8 cellular contexts compared by ENCODE assay signal in the genomic region with DNA sequence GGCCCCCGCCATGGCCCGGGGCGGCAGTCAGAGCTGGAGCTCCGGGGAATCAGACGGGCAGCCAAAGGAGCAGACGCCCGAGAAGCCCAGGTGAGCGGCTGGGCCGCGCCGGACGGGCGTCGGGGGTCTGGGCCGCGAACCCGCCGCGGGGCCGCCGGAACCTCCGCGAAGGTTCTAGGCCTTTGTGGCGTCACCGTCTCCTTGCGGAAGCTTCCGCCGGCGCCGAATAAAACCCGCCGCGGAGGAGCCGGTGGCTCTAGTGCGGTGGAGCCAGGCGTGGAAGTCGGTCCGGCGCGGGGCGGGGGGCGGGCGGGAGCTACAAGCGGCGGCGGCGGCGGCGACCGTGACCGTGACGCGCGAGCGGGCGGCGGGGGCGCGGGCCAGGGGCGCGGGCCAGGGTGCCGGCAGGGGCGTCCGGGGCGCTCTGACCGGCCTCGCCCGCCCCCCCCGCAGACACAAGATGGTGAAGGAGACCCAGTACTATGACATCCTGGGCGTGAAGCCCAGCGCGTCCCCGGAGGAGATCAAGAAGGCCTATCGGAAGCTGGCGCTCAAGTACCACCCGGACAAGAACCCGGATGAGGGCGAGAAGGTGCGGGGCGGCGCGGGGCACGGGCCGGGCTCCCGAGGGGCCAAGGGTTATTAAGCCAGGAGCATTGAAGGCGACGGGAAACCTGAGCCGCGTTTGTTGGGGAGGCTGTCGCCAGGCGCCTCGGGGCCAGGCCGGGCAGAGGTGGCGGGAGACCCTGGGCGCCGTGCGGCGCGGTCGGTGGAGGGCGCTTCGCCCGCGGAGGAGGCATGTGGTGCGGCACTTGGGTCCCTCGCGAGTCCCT. TPM values are rescaled to one million over a fixed set of nuclear protein-coding genes. Genes with fewer than 3 reads are reported as not detected.
DNase-seq lines count a peak whose midpoint lies in the region; ATAC-seq and TF ChIP-seq lines count a peak whose summit lies in the region.

A gene (plus strand): TSS at position 259 of the 833 bp plus-strand sequence. CDS start 202 bp downstream, at position 461.

- H3K4me1 Mint-ChIP-seq in WTC11, result peaks cover 8% of the 10 kb centered on the region

- TF ChIP-seq POLR2A in GM19099 (IDR thresholded peaks at IDR 0.05; ENCODE audit: extremely low read depth, insufficient read length, low read depth) (peak; percentile 26), breast epithelium (IDR thresholded peaks at IDR 0.05) (no peak)

- peaks cover 27% of the 10 kb centered on the region for H3K27me3 Mint-ChIP-seq in WTC11 (ENCODE audit: low read depth)

- ATAC-seq in WTC11 (peak; percentile 64), GM19351 (IDR thresholded peaks at IDR 0.05; ENCODE audit: unreplicated experiment) (no peak), HG02884 (IDR thresholded peaks at IDR 0.05; ENCODE audit: unreplicated experiment) (no peak)

- no peak within 1 kb of the TSS for H3K27ac Mint-ChIP-seq in WTC11

- peak within 1 kb of the TSS; percentile 60 for H3K4me3 Mint-ChIP-seq in WTC11

- H3K36me3 ChIP-seq in breast epithelium, result no peaks in the 10 kb centered on the region

- H3K4me3 ChIP-seq in breast epithelium, result peak within 1 kb of the TSS; percentile 64 to 84 (median 72)

- POLR2A ChIA-PET in WTC11 (lab: Charles Lee), result no interaction called here

- peak within 1 kb of the TSS; percentile 81 to 92 for H3K27ac ChIP-seq in breast epithelium

- H3K9me3 ChIP-seq in breast epithelium, result no peaks in the 10 kb centered on the region

- DNase-seq in WTC11 (ENCODE audit: low spot score), result peak; percentile 62
- peak; percentile 32 to 64 for DNase-seq in breast epithelium (ENCODE audit: low spot score in 2 of 2)
- DNase-seq in iPS-NIHi7 (ENCODE audit: extremely low spot score), result peak; percentile 56
- DNase-seq in stimulated activated CD4-positive, alpha-beta T cell treated with anti-CD3 and anti-CD28 coated beads, Interleukin-12 subunit alpha, Interleukin-12 subunit beta, amount 100 ng/mL, for 48 hours (ENCODE audit: low read depth in 2 of 3, low spot score in 1 of 3), result peak; percentile 27 to 51 (median 32)
- no peak for DNase-seq in middle frontal gyrus (ENCODE audit: extremely low spot score, low spot score)

- intact Hi-C loops in breast epithelium (cut with DNase I; ENCODE audit: low total_unique reads), result no loop called here

- no peaks in the 10 kb centered on the region for H3K27me3 ChIP-seq in breast epithelium

- CTCF ChIA-PET in WTC11 (lab: Charles Lee), result interaction anchor here (0.6 to 1.4 kb wide), 5 partner anchors 24 to 966 kb away, joined by 3 to 4 read pairs (median 3); no protein-coding TSS in a partner anchor

- no peaks in the 10 kb centered on the region for H3K9me3 Mint-ChIP-seq in WTC11

- no peaks in the 10 kb centered on the region for H3K4me1 ChIP-seq in breast epithelium

- TF ChIP-seq CTCF in WTC11 (IDR thresholded peaks at IDR 0.05), result no peak
- no peak for TF ChIP-seq CTCF in breast epithelium (IDR thresholded peaks at IDR 0.05)

- no peaks in the 10 kb centered on the region for H3K36me3 Mint-ChIP-seq in WTC11

TF ChIP-seq in WTC11, 78 proteins besides CTCF, POLR2A, EP300 and RAD21:
- TF ChIP-seq, protein P1, sequence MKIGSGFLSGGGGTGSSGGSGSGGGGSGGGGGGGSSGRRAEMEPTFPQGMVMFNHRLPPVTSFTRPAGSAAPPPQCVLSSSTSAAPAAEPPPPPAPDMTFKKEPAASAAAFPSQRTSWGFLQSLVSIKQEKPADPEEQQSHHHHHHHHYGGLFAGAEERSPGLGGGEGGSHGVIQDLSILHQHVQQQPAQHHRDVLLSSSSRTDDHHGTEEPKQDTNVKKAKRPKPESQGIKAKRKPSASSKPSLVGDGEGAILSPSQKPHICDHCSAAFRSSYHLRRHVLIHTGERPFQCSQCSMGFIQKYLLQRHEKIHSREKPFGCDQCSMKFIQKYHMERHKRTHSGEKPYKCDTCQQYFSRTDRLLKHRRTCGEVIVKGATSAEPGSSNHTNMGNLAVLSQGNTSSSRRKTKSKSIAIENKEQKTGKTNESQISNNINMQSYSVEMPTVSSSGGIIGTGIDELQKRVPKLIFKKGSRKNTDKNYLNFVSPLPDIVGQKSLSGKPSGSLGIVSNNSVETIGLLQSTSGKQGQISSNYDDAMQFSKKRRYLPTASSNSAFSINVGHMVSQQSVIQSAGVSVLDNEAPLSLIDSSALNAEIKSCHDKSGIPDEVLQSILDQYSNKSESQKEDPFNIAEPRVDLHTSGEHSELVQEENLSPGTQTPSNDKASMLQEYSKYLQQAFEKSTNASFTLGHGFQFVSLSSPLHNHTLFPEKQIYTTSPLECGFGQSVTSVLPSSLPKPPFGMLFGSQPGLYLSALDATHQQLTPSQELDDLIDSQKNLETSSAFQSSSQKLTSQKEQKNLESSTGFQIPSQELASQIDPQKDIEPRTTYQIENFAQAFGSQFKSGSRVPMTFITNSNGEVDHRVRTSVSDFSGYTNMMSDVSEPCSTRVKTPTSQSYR (CRISPR knock-in tag; IDR thresholded peaks at IDR 0.05), result 0 out of 2 replicates have a peak, but pooled peaks have one; percentile 23
- TF ChIP-seq ZNF423 (CRISPR knock-in tag; IDR thresholded peaks at IDR 0.05), result peak; percentile 58
- peak; percentile 51; the same call in 1 of the 2 replicates for TF ChIP-seq FOXK1 (CRISPR knock-in tag; IDR thresholded peaks at IDR 0.05)
- peak; percentile 35; the same call in 1 of the 2 replicates for TF ChIP-seq CREM (CRISPR knock-in tag; IDR thresholded peaks at IDR 0.05)
- TF ChIP-seq, protein P2, sequence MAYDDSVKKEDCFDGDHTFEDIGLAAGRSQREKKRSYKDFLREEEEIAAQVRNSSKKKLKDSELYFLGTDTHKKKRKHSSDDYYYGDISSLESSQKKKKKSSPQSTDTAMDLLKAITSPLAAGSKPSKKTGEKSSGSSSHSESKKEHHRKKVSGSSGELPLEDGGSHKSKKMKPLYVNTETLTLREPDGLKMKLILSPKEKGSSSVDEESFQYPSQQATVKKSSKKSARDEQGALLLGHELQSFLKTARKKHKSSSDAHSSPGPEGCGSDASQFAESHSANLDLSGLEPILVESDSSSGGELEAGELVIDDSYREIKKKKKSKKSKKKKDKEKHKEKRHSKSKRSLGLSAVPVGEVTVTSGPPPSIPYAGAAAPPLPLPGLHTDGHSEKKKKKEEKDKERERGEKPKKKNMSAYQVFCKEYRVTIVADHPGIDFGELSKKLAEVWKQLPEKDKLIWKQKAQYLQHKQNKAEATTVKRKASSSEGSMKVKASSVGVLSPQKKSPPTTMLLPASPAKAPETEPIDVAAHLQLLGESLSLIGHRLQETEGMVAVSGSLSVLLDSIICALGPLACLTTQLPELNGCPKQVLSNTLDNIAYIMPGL (CRISPR knock-in tag; IDR thresholded peaks at IDR 0.05), result peak; percentile 60; the same call in 1 of the 2 replicates
- TF ChIP-seq, protein P3, sequence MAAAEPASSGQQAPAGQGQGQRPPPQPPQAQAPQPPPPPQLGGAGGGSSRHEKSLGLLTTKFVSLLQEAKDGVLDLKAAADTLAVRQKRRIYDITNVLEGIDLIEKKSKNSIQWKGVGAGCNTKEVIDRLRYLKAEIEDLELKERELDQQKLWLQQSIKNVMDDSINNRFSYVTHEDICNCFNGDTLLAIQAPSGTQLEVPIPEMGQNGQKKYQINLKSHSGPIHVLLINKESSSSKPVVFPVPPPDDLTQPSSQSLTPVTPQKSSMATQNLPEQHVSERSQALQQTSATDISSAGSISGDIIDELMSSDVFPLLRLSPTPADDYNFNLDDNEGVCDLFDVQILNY (CRISPR knock-in tag; IDR thresholded peaks at IDR 0.05), result 0 out of 2 replicates have a peak, but pooled peaks have one; percentile 7
- no peak for TF ChIP-seq ZNF396 (CRISPR knock-in tag; IDR thresholded peaks at IDR 0.05; ENCODE audit: borderline replicate concordance)
- no peak for TF ChIP-seq ZNF671 (CRISPR knock-in tag; IDR thresholded peaks at IDR 0.05)
- TF ChIP-seq, protein P4, sequence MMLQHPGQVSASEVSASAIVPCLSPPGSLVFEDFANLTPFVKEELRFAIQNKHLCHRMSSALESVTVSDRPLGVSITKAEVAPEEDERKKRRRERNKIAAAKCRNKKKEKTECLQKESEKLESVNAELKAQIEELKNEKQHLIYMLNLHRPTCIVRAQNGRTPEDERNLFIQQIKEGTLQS (CRISPR knock-in tag; conservative IDR thresholded peaks at IDR 0.05), result no peak
- TF ChIP-seq JUN (CRISPR knock-in tag; IDR thresholded peaks at IDR 0.05), result 0 out of 2 replicates have a peak, but pooled peaks have one; percentile 24
- 0 out of 2 replicates have a peak, but pooled peaks have one; percentile 25 for TF ChIP-seq NFE2L1 (CRISPR knock-in tag; IDR thresholded peaks at IDR 0.05)
- TF ChIP-seq, protein P5, sequence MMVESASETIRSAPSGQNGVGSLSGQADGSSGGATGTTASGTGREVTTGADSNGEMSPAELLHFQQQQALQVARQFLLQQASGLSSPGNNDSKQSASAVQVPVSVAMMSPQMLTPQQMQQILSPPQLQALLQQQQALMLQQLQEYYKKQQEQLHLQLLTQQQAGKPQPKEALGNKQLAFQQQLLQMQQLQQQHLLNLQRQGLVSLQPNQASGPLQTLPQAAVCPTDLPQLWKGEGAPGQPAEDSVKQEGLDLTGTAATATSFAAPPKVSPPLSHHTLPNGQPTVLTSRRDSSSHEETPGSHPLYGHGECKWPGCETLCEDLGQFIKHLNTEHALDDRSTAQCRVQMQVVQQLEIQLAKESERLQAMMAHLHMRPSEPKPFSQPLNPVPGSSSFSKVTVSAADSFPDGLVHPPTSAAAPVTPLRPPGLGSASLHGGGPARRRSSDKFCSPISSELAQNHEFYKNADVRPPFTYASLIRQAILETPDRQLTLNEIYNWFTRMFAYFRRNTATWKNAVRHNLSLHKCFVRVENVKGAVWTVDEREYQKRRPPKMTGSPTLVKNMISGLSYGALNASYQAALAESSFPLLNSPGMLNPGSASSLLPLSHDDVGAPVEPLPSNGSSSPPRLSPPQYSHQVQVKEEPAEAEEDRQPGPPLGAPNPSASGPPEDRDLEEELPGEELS (CRISPR knock-in tag; IDR thresholded peaks at IDR 0.05), result peak; percentile 61
- peak; percentile 58; the same call in 1 of the 2 replicates for TF ChIP-seq MYBL2 (CRISPR knock-in tag; IDR thresholded peaks at IDR 0.05)
- TF ChIP-seq ESRRA (CRISPR knock-in tag; IDR thresholded peaks at IDR 0.05; ENCODE audit: borderline replicate concordance), result no peak
- TF ChIP-seq, protein P6, sequence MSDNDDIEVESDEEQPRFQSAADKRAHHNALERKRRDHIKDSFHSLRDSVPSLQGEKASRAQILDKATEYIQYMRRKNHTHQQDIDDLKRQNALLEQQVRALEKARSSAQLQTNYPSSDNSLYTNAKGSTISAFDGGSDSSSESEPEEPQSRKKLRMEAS (CRISPR knock-in tag; IDR thresholded peaks at IDR 0.05), result peak; percentile 84
- TF ChIP-seq ZNF232 (CRISPR knock-in tag; IDR thresholded peaks at IDR 0.05), result peak; percentile 54; the same call in 1 of the 2 replicates
- no peak for TF ChIP-seq ZNF219 (CRISPR knock-in tag; IDR thresholded peaks at IDR 0.05; ENCODE audit: borderline replicate concordance)
- 0 out of 2 replicates have a peak, but pooled peaks have one; percentile 18 for TF ChIP-seq FOXP1 (CRISPR knock-in tag; IDR thresholded peaks at IDR 0.05; ENCODE audit: borderline replicate concordance)

RNA-seq across cellular contexts. Expression of the gene that starts here (rescaled TPM):
- 7.8 to 10.1 TPM (median 9.8 TPM) in 3 replicates for total RNA-seq in WTC11 (2021)
- total RNA-seq in breast epithelium, result 10 to 100 TPM; 16.0 to 28.1 (median 22.6) TPM
